7 cellular contexts compared by ENCODE assay signal in genomic region chr10:46773178-46773895, GRCh38.
DNase-seq lines count a peak whose midpoint lies in the region; ATAC-seq, FAIRE-seq and TF ChIP-seq lines count a peak whose summit lies in the region.
"Not testable (repeated sequence)": the region's sequence is repeated elsewhere in the genome, so short reads cannot be mapped to it uniquely, and the experiment has no call there.

No MANE protein-coding gene starts in this region.

- not testable (repeated sequence) for H3K27ac ChIP-seq in A549; Panc1 (ENCODE audit: low read length); foreskin keratinocyte; naive thymus-derived CD4-positive, alpha-beta T cell (ENCODE audit: low read depth, low read length); upper lobe of right lung

- ATAC-seq in A549 (peak; percentile 24 to 38; a peak in 3 of 6 replicates), Panc1 (peak; percentile 49; the same call in 1 of the 2 replicates), foreskin keratinocyte (peak; percentile 19), upper lobe of right lung (peak; percentile 35)
- ATAC-seq in activated T-cell treated with anti-CD3 and anti-CD28 coated beads, Interleukin-2, amount 50 U/mL, for 72 hours (replicated peaks in 1 of 2), result peak; percentile 10 to 17
- peak; percentile 26 for ATAC-seq in naive thymus-derived CD4-positive, alpha-beta T cell
- peak; percentile 50 for ATAC-seq in stimulated activated effector memory CD8-positive, alpha-beta T cell treated with anti-CD3 and anti-CD28 coated beads, Interleukin-12 subunit alpha, Interleukin-12 subunit beta, amount 100 ng/mL, for 72 hours

- WGBS in A549 (ENCODE audit: missing lambda C conversion rate), result 80% methylated on average over 1 of the region's 15 CpGs

- TF ChIP-seq CTCF in A549 (IDR thresholded peaks at IDR 0.05); Panc1 (IDR thresholded peaks at IDR 0.05); foreskin keratinocyte (conservative IDR thresholded peaks at IDR 0.05); upper lobe of right lung (IDR thresholded peaks at IDR 0.05): not testable (repeated sequence)

- H3K9me3 Mint-ChIP-seq in activated T-cell treated with anti-CD3 and anti-CD28 coated beads, Interleukin-2, amount 50 U/mL, for 72 hours; naive thymus-derived CD4-positive, alpha-beta T cell; stimulated activated effector memory CD8-positive, alpha-beta T cell treated with anti-CD3 and anti-CD28 coated beads, Interleukin-12 subunit alpha, Interleukin-12 subunit beta, amount 100 ng/mL, for 72 hours: not testable (repeated sequence)

- POLR2A ChIA-PET in A549 (lab: Yijun Ruan, JAX); Panc1 (lab: Charles Lee); naive thymus-derived CD4-positive, alpha-beta T cell (lab: Charles Lee): not testable (repeated sequence)

- not testable (repeated sequence) for H3K27me3 Mint-ChIP-seq in activated T-cell treated with anti-CD3 and anti-CD28 coated beads, Interleukin-2, amount 50 U/mL, for 72 hours (ENCODE audit: low read depth); naive thymus-derived CD4-positive, alpha-beta T cell

- H3K4me1 Mint-ChIP-seq in activated T-cell treated with anti-CD3 and anti-CD28 coated beads, Interleukin-2, amount 50 U/mL, for 72 hours (ENCODE audit: low read depth); naive thymus-derived CD4-positive, alpha-beta T cell; stimulated activated effector memory CD8-positive, alpha-beta T cell treated with anti-CD3 and anti-CD28 coated beads, Interleukin-12 subunit alpha, Interleukin-12 subunit beta, amount 100 ng/mL, for 72 hours: not testable (repeated sequence)

- not testable (repeated sequence) for H3K9me3 ChIP-seq in A549; Panc1 (ENCODE audit: control insufficient read depth, insufficient read depth, low read depth, low read length); naive thymus-derived CD4-positive, alpha-beta T cell (ENCODE audit: control insufficient read depth in 2 of 3, low read length in 3 of 3); upper lobe of right lung

- not testable (repeated sequence) for H3K36me3 ChIP-seq in Panc1 (ENCODE audit: control insufficient read depth, insufficient read depth, low read length); naive thymus-derived CD4-positive, alpha-beta T cell (ENCODE audit: control insufficient read depth in 2 of 3, insufficient read depth in 3 of 3, low read length in 3 of 3); upper lobe of right lung

- not testable (repeated sequence) for BruUV-seq in Panc1 (replicated peaks; lab: Mats Ljungman, UMichigan)

- TF ChIP-seq RAD21 in A549 (conservative IDR thresholded peaks at IDR 0.05 in 1 of 2, IDR thresholded peaks at IDR 0.05 in 1 of 2), result not testable (repeated sequence)

- intact Hi-C loops in Panc1 (cut with micrococcal nuclease; ENCODE audit: unreplicated experiment); naive thymus-derived CD4-positive, alpha-beta T cell (cut with micrococcal nuclease); upper lobe of right lung (cut with DNase I): not testable (repeated sequence)

- FAIRE-seq in A549 (lab: Jason Lieb, UNC), result not testable (repeated sequence)

- TF ChIP-seq EP300 in A549 (IDR thresholded peaks at IDR 0.05), result not testable (repeated sequence)

- H3K4me3 Mint-ChIP-seq in activated T-cell treated with anti-CD3 and anti-CD28 coated beads, Interleukin-2, amount 50 U/mL, for 72 hours; naive thymus-derived CD4-positive, alpha-beta T cell; stimulated activated effector memory CD8-positive, alpha-beta T cell treated with anti-CD3 and anti-CD28 coated beads, Interleukin-12 subunit alpha, Interleukin-12 subunit beta, amount 100 ng/mL, for 72 hours: not testable (repeated sequence)

- not testable (repeated sequence) for DNase-seq in A549 (ENCODE audit: low read depth in 1 of 2, low spot score in 1 of 2); Panc1 (ENCODE audit: low read depth, low spot score); activated T-cell treated with anti-CD3 and anti-CD28 coated beads, Interleukin-2, amount 50 U/mL, for 72 hours; foreskin keratinocyte; naive thymus-derived CD4-positive, alpha-beta T cell; stimulated activated effector memory CD8-positive, alpha-beta T cell treated with anti-CD3 and anti-CD28 coated beads, Interleukin-12 subunit alpha, Interleukin-12 subunit beta, amount 100 ng/mL, for 72 hours (ENCODE audit: low spot score in 2 of 2); upper lobe of right lung

- not testable (repeated sequence) for H3K4me2 ChIP-seq in A549

- CTCF ChIA-PET in A549 (lab: Yijun Ruan, JAX); Panc1 (lab: Charles Lee); naive thymus-derived CD4-positive, alpha-beta T cell (lab: Charles Lee): not testable (repeated sequence)

- not testable (repeated sequence) for H3K27me3 ChIP-seq in Panc1 (ENCODE audit: control insufficient read depth, insufficient read depth, low read length); foreskin keratinocyte; naive thymus-derived CD4-positive, alpha-beta T cell (ENCODE audit: control insufficient read depth in 2 of 2, insufficient read depth in 2 of 2, low read length in 2 of 2); upper lobe of right lung

- in situ Hi-C loops in Panc1 (cut with HindIII; ENCODE audit: low pct_unique_long_range_greater_than_20kb, low sequenced_read_pairs), result not testable (repeated sequence)

- H3K36me3 Mint-ChIP-seq in activated T-cell treated with anti-CD3 and anti-CD28 coated beads, Interleukin-2, amount 50 U/mL, for 72 hours (ENCODE audit: insufficient read depth in 2 of 2); naive thymus-derived CD4-positive, alpha-beta T cell; stimulated activated effector memory CD8-positive, alpha-beta T cell treated with anti-CD3 and anti-CD28 coated beads, Interleukin-12 subunit alpha, Interleukin-12 subunit beta, amount 100 ng/mL, for 72 hours: not testable (repeated sequence)

- TF ChIP-seq POLR2A in A549 (IDR thresholded peaks at IDR 0.05; ENCODE audit: low read length), result not testable (repeated sequence)

- not testable (repeated sequence) for H3K4me3 ChIP-seq in A549; Panc1 (ENCODE audit: low read depth in 2 of 2, low read length in 2 of 2); naive thymus-derived CD4-positive, alpha-beta T cell (ENCODE audit: low read length); upper lobe of right lung

- not testable (repeated sequence) for H3K27ac Mint-ChIP-seq in activated T-cell treated with anti-CD3 and anti-CD28 coated beads, Interleukin-2, amount 50 U/mL, for 72 hours; naive thymus-derived CD4-positive, alpha-beta T cell; stimulated activated effector memory CD8-positive, alpha-beta T cell treated with anti-CD3 and anti-CD28 coated beads, Interleukin-12 subunit alpha, Interleukin-12 subunit beta, amount 100 ng/mL, for 72 hours

- not testable (repeated sequence) for H3K4me1 ChIP-seq in A549; Panc1 (ENCODE audit: control insufficient read depth, insufficient read depth, low read length); foreskin keratinocyte; naive thymus-derived CD4-positive, alpha-beta T cell (ENCODE audit: control insufficient read depth in 2 of 2, insufficient read depth in 2 of 2, low read length in 2 of 2); upper lobe of right lung
